In genomic region chr2:24353364-24353763, GRCh38 we compare ENCODE assay signal across 25 cellular contexts. TPM values are rescaled to one million over a fixed set of nuclear protein-coding genes. Genes with fewer than 3 reads are reported as not detected.
DNase-seq lines count a peak whose midpoint lies in the region; ATAC-seq and TF ChIP-seq lines count a peak whose summit lies in the region.
"Had no signal": no experiment of that assay in that cellular context is flagged by ENCODE, and none has a peak within 500 bp of the region (broad histone marks: within the 10 kb centered on the region; RNA-seq: fewer than 3 reads in every experiment).

No MANE protein-coding gene starts in this region.

- H3K27me3 ChIP-seq in left ventricle myocardium inferior (ENCODE audit: low read depth): no peaks in the 10 kb centered on the region
- no peaks in the 10 kb centered on the region for H3K27me3 ChIP-seq in OCI-LY1 (ENCODE audit: insufficient read depth, low read length)
- H3K27me3 ChIP-seq: BE2C, SJCRH30 had no signal

- no peaks in the 10 kb centered on the region for H3K36me3 Mint-ChIP-seq in endothelial cell (ENCODE audit: low read depth, unreplicated experiment)
- H3K36me3 Mint-ChIP-seq in stimulated activated naive B cell treated with anti-CD40 and anti-IgM and Interleukin-4, amounts not matched to agents 10 μg/mL and 1 μg/mL and 100 μg/mL, for 72 hours: peaks cover 16 to 28% of the 10 kb centered on the region in 2 donors
- H3K36me3 Mint-ChIP-seq: IgD-negative memory B cell had no signal

- H3F3A ChIP-seq in OCI-LY1 (ENCODE audit: insufficient read depth, low read length): 0 out of 2 replicates have a peak, but pooled peaks cover 7% of the 10 kb centered on the region

- H3K79me2 ChIP-seq in OCI-LY1 (ENCODE audit: insufficient read depth, low read length): peaks cover 89% of the 10 kb centered on the region

- ATAC-seq in stimulated activated naive B cell treated with anti-CD40 and anti-IgM and Interleukin-4, amounts not matched to agents 10 μg/mL and 1 μg/mL and 100 μg/mL, for 72 hours (replicated peaks): no peak
- ATAC-seq: GM23338, PC-3, SK-N-SH treated with all-trans-retinoic acid at 6 μM for 48 hours had no signal

- H3K36me3 ChIP-seq in left ventricle myocardium inferior: no peaks in the 10 kb centered on the region
- peaks cover 9% of the 10 kb centered on the region; the same call in 1 of the 2 replicates for H3K36me3 ChIP-seq in OCI-LY1 (ENCODE audit: insufficient read depth, low read length)
- H3K36me3 ChIP-seq: BE2C, SJCRH30 had no signal

- no peaks in the 10 kb centered on the region for H3K9me3 ChIP-seq in left ventricle myocardium inferior (replicated peaks)
- H3K9me3 ChIP-seq in OCI-LY1 (ENCODE audit: low read length): no peaks in the 10 kb centered on the region
- H3K9me3 ChIP-seq: BE2C, SJCRH30 had no signal

- intact Hi-C loops in left ventricle myocardium inferior (cut with micrococcal nuclease) (no loop called here), cardiac septum (cut with DNase I) (no loop called here)

- peaks cover 24% of the 10 kb centered on the region for H3K4me1 Mint-ChIP-seq in endothelial cell (ENCODE audit: unreplicated experiment)
- H3K4me1 Mint-ChIP-seq in stimulated activated naive B cell treated with anti-CD40 and anti-IgM and Interleukin-4, amounts not matched to agents 10 μg/mL and 1 μg/mL and 100 μg/mL, for 72 hours: peaks cover 49 to 88% of the 10 kb centered on the region in 2 donors
- H3K4me1 Mint-ChIP-seq: GM23338 had no signal

- no peak overlapping the region for H3K4me3 Mint-ChIP-seq in endothelial cell (ENCODE audit: unreplicated experiment)
- H3K4me3 Mint-ChIP-seq in stimulated activated naive B cell treated with anti-CD40 and anti-IgM and Interleukin-4, amounts not matched to agents 10 μg/mL and 1 μg/mL and 100 μg/mL, for 72 hours: peak overlapping the region; percentile 67 to 71
- H3K4me3 Mint-ChIP-seq: CD4-positive, alpha-beta T cell; GM23338; H9; HFFc6 had no signal

- peak overlapping the region; percentile 61; the same call in 1 of the 2 replicates for H3K4me2 ChIP-seq in OCI-LY1 (ENCODE audit: low read length)
- H3K4me2 ChIP-seq: GM23338 had no signal

- H3K4me3 ChIP-seq in left ventricle myocardium inferior (no peak overlapping the region), OCI-LY1 (ENCODE audit: low read depth, low read length, poor library complexity, severe bottlenecking) (no peak overlapping the region)
- H3K4me3 ChIP-seq: GM23338, SJCRH30 had no signal

- H3K9me3 Mint-ChIP-seq in endothelial cell (ENCODE audit: unreplicated experiment): no peaks in the 10 kb centered on the region
- H3K9me3 Mint-ChIP-seq in stimulated activated naive B cell treated with anti-CD40 and anti-IgM and Interleukin-4, amounts not matched to agents 10 μg/mL and 1 μg/mL and 100 μg/mL, for 72 hours: peaks cover 0 to 3% of the 10 kb centered on the region in 2 donors
- H3K9me3 Mint-ChIP-seq: CD4-positive, alpha-beta T cell; GM23338; H9; HFFc6; IgD-negative memory B cell had no signal

- H4K20me1 ChIP-seq in OCI-LY1 (ENCODE audit: insufficient read depth, low read length): no peaks in the 10 kb centered on the region

- peak overlapping the region; percentile 34 for H3K27ac Mint-ChIP-seq in endothelial cell (ENCODE audit: unreplicated experiment)
- H3K27ac Mint-ChIP-seq in stimulated activated naive B cell treated with anti-CD40 and anti-IgM and Interleukin-4, amounts not matched to agents 10 μg/mL and 1 μg/mL and 100 μg/mL, for 72 hours: peak overlapping the region; percentile 14
- H3K27ac Mint-ChIP-seq: CD4-positive, alpha-beta T cell; GM23338; H9; HFFc6 had no signal

- no peak for DNase-seq in left ventricle myocardium inferior
- no peak for DNase-seq in cardiac septum (ENCODE audit: low spot score)
- no peak for DNase-seq in endothelial cell (ENCODE audit: low spot score)
- no peak for DNase-seq in stimulated activated naive B cell treated with anti-CD40 and anti-IgM and Interleukin-4, amounts not matched to agents 10 μg/mL and 1 μg/mL and 100 μg/mL, for 72 hours
- DNase-seq in mesenteric fat pad (ENCODE audit: low spot score): no peak
- DNase-seq in effector CD8-positive, alpha-beta T cell (lab: John Stamatoyannopoulos, UW): no peak
- DNase-seq in UCSD-AML1 (lab: John Stamatoyannopoulos, UW; ENCODE audit: unreplicated experiment): no peak
- DNase-seq: CD4-positive, alpha-beta T cell; H9; HFFc6; NCI-H1092 treated with DMSO at 0.1 percent for 48 hours; NCI-H1436; NCI-H187 treated with DMSO at 0.1 percent for 48 hours; NCI-H2171 treated with DMSO at 0.1 percent for 48 hours; NCI-H345; NCI-H510A treated with DMSO at 0.1 percent for 48 hours; NCI-H774; PC-3 had no signal

- H3K27ac ChIP-seq in left ventricle myocardium inferior (replicated peaks) (peak overlapping the region; percentile 59), OCI-LY1 (ENCODE audit: low read depth, low read length, poor library complexity, severe bottlenecking) (peak overlapping the region; percentile 78)
- H3K27ac ChIP-seq: 22Rv1, SJCRH30 had no signal

- H3K9me2 ChIP-seq in OCI-LY1 (ENCODE audit: low read depth, low read length): no peaks in the 10 kb centered on the region

- no peak overlapping the region for H2AFZ ChIP-seq in OCI-LY1 (ENCODE audit: low read length)
- H2AFZ ChIP-seq: GM23338 had no signal

- H3K4me1 ChIP-seq in left ventricle myocardium inferior (peaks cover 82% of the 10 kb centered on the region), OCI-LY1 (ENCODE audit: insufficient read depth, low read length, severe bottlenecking) (peaks cover 91% of the 10 kb centered on the region)
- H3K4me1 ChIP-seq: BE2C, SJCRH30 had no signal

- H3K9ac ChIP-seq in OCI-LY1 (ENCODE audit: low read length): no peak overlapping the region; the same call in 1 of the 2 replicates

- TF ChIP-seq CTCF in left ventricle myocardium inferior (IDR thresholded peaks at IDR 0.05; ENCODE audit: borderline replicate concordance): no peak
- no peak for TF ChIP-seq CTCF in OCI-LY1 (IDR thresholded peaks at IDR 0.05; ENCODE audit: low read length)
- no peak for TF ChIP-seq CTCF in endothelial cell (IDR thresholded peaks at IDR 0.05; ENCODE audit: unreplicated experiment)

- H3K27me3 Mint-ChIP-seq in endothelial cell (ENCODE audit: unreplicated experiment): peaks cover 2% of the 10 kb centered on the region
- H3K27me3 Mint-ChIP-seq in stimulated activated naive B cell treated with anti-CD40 and anti-IgM and Interleukin-4, amounts not matched to agents 10 μg/mL and 1 μg/mL and 100 μg/mL, for 72 hours: no peaks in the 10 kb centered on the region
- H3K27me3 Mint-ChIP-seq: CD4-positive, alpha-beta T cell had no signal

RNA-seq across cellular contexts. Expression of gene ITSN2, which starts 7.0 kb away (rescaled TPM):
- 24.4 TPM for total RNA-seq in left ventricle myocardium inferior
- total RNA-seq in cardiac septum: 46.1 TPM
- total RNA-seq in endothelial cell (ENCODE audit: unreplicated experiment): 73.3 TPM
- total RNA-seq in mesenteric fat pad: 66.2 TPM
